In genomic region chr7:130831817-130832481, GRCh38 we compare ENCODE assay signal across 8 cellular contexts.
DNase-seq lines count a peak whose midpoint lies in the region; ATAC-seq and TF ChIP-seq lines count a peak whose summit lies in the region.

No MANE protein-coding gene starts in this region.

- no peak overlapping the region for H4K8ac ChIP-seq in mesendoderm (ENCODE audit: low read depth, low read length)

- no peak overlapping the region for H2BK15ac ChIP-seq in mesendoderm (replicated peaks; ENCODE audit: low read depth)

- H2BK5ac ChIP-seq in mesendoderm (ENCODE audit: low read length): no peak overlapping the region

- DNase-seq in GM03348 (ENCODE audit: low spot score) (peak; percentile 67), NCI-H345 treated with DMSO at 0.1 percent for 48 hours (lab: John Stamatoyannopoulos, UW; ENCODE audit: unreplicated experiment) (peak; percentile 26), mesendoderm (peak; percentile 22)
- peak; percentile 6 for DNase-seq in central memory CD4-positive, alpha-beta T cell
- no peak for DNase-seq in stimulated activated naive CD8-positive, alpha-beta T cell treated with anti-CD3 and anti-CD28 coated beads, Interleukin-15, Interleukin-2, amounts not matched to agents 100 U/mL and 50 U/mL, for 24 hours

- H3K23ac ChIP-seq in mesendoderm (ENCODE audit: low read length): no peak overlapping the region

- no peaks in the 10 kb centered on the region for H3K36me3 ChIP-seq in mesendoderm (ENCODE audit: control insufficient read depth, insufficient read depth, low read length)

- H2BK120ac ChIP-seq in mesendoderm (ENCODE audit: low read depth, low read length): no peak overlapping the region

- H4K5ac ChIP-seq in mesendoderm (ENCODE audit: low read length): no peak overlapping the region

- H3K4me2 ChIP-seq in mesendoderm (ENCODE audit: low read length): no peak overlapping the region

- H3K27me3 ChIP-seq in mesendoderm (ENCODE audit: insufficient read depth, low read length, poor library complexity): no peaks in the 10 kb centered on the region

- H3K79me2 ChIP-seq in mesendoderm (ENCODE audit: control insufficient read depth, insufficient read depth, low read length): no peaks in the 10 kb centered on the region

- TF ChIP-seq CTCF in 22Rv1 (IDR thresholded peaks at IDR 0.05): peak; percentile 94

- H3K4me1 ChIP-seq in mesendoderm (ENCODE audit: control insufficient read depth, low read depth, low read length): no peaks in the 10 kb centered on the region

- no peak overlapping the region for H3K27ac ChIP-seq in 22Rv1
- H3K27ac ChIP-seq in mesendoderm (ENCODE audit: low read depth, low read length): no peak overlapping the region

- H2AK5ac ChIP-seq in mesendoderm (ENCODE audit: low read length): no peak overlapping the region

- no peak overlapping the region for H3K56ac ChIP-seq in mesendoderm (ENCODE audit: low read length)

- no CpG with 5 or more reads among the region's 6 CpGs for WGBS in mesendoderm (ENCODE audit: extremely low coverage, insufficient coverage, low lambda C conversion rate)

- H3K79me1 ChIP-seq in mesendoderm (ENCODE audit: low read length): no peaks in the 10 kb centered on the region

- no peak overlapping the region for H3K18ac ChIP-seq in mesendoderm (ENCODE audit: low read length)

- no peak overlapping the region for H3K4ac ChIP-seq in mesendoderm (ENCODE audit: low read depth, low read length)

- H3K9ac ChIP-seq in mesendoderm (ENCODE audit: low read length): no peak overlapping the region

- no peak overlapping the region for H3K4me3 ChIP-seq in mesendoderm (ENCODE audit: low read length)

- ATAC-seq in stimulated activated naive CD8-positive, alpha-beta T cell treated with anti-CD3 and anti-CD28 coated beads, Interleukin-15, Interleukin-2, amounts not matched to agents 100 U/mL and 50 U/mL, for 24 hours: no peak
- ATAC-seq in HG02623 (IDR thresholded peaks at IDR 0.05; ENCODE audit: unreplicated experiment) (no peak), GM21576 (IDR thresholded peaks at IDR 0.05; ENCODE audit: unreplicated experiment) (no peak)
